ENCODE assay signal across 8 cellular contexts in the genomic region with DNA sequence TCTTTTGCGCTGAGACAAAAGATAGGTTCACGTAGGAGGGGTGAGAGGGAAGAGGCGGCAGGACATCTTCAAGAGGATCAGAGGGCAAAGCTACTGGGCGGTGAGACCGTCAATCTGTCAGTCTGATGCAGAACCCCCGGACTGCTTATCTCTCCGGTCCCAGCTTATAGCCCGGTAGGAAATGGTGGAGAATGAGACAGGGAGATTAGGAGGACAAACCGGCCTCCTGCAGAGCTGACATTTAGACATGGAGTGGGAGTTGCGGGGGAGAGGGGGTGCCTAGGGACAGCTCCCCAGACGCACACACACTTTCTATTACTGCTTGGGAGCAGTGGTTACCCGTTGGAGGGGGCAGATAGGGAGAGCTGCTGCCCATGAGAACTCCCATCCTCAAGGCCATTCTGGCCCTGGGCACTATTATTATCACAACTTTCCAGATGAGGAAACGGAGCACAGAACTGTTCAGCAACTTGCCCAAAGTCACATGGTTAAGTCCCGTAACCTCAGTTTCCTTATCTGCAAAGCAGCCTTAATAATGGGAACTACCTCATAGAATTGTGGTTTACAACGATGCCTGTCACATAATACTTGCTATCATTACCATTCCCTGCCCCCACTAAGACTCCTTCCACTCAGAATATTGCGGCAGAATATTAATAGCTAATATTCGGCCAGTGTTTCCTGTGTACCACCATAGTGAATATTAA. TPM values are rescaled to one million over a fixed set of nuclear protein-coding genes. Genes with fewer than 3 reads are reported as not detected.
DNase-seq lines count a peak whose midpoint lies in the region; ATAC-seq and TF ChIP-seq lines count a peak whose summit lies in the region.

No MANE protein-coding gene starts in this region.

- H3K4me3 ChIP-seq in Panc1 (ENCODE audit: low read depth in 2 of 2, low read length in 2 of 2) (peak overlapping the region; percentile 62 to 76), epithelial cell of esophagus (ENCODE audit: low read length) (peak overlapping the region; percentile 64), ovary (peak overlapping the region; percentile 62)

- BruUV-seq in Panc1 (replicated peaks; lab: Mats Ljungman, UMichigan) = TSS peak; percentile 95

- intact Hi-C loops in Panc1 (cut with micrococcal nuclease; ENCODE audit: unreplicated experiment) = no loop called here
- intact Hi-C loops in ovary (cut with DNase I) = no loop called here

- WGBS in ovary, 3 donors = 48 to 50% (median 49%) methylated on average over 17 of the region's 17 CpGs

- H3K4me1 ChIP-seq in ES-I3 (ENCODE audit: insufficient read depth, low read length) (no peaks in the 10 kb centered on the region; the same call in 1 of the 2 replicates), Panc1 (ENCODE audit: control insufficient read depth, insufficient read depth, low read length) (0 out of 2 replicates have a peak, but pooled peaks cover 3% of the 10 kb centered on the region), ovary (ENCODE audit: insufficient read depth) (peaks cover 2% of the 10 kb centered on the region)

- H3K36me3 ChIP-seq in ES-I3 (ENCODE audit: insufficient read depth, low read length) = no peaks in the 10 kb centered on the region; the same call in 1 of the 2 replicates
- H3K36me3 ChIP-seq in Panc1 (ENCODE audit: control insufficient read depth, insufficient read depth, low read length) = peaks cover 3% of the 10 kb centered on the region; the same call in 1 of the 2 replicates
- H3K36me3 ChIP-seq in ovary = no peaks in the 10 kb centered on the region

- no peak for TF ChIP-seq EP300 in ovary (IDR thresholded peaks at IDR 0.05)

- TF ChIP-seq POLR2A in ovary (IDR thresholded peaks at IDR 0.05) = no peak

- CTCF ChIA-PET in Panc1 (lab: Charles Lee) = no interaction called here

- TF ChIP-seq CTCF in Panc1 (IDR thresholded peaks at IDR 0.05) (no peak), epithelial cell of esophagus (IDR thresholded peaks at IDR 0.05; ENCODE audit: insufficient read depth, low read depth, low read length, missing control alignments) (no peak), ovary (IDR thresholded peaks at IDR 0.05) (peak in 1 of 3 donors; percentile 20)

- peak overlapping the region; percentile 95 for H3K27ac ChIP-seq in Panc1 (ENCODE audit: low read length)
- peak overlapping the region; percentile 82 to 93 for H3K27ac ChIP-seq in ovary

- H3K27me3 ChIP-seq in Panc1 (ENCODE audit: control insufficient read depth, insufficient read depth, low read length) (no peaks in the 10 kb centered on the region), ovary (no peaks in the 10 kb centered on the region)

- POLR2A ChIA-PET in Panc1 (lab: Charles Lee) = interaction anchor here (0.6 kb wide), 1 partner anchor 11 kb away, joined by 5 read pairs; no protein-coding TSS in a partner anchor

- in situ Hi-C loops in Panc1 (cut with HindIII; ENCODE audit: low pct_unique_long_range_greater_than_20kb, low sequenced_read_pairs) = no loop called here

- peak overlapping the region; percentile 94 for H3K9ac ChIP-seq in ES-I3 (ENCODE audit: low read depth, low read length)

- ATAC-seq in Panc1 (no peak), GM18519 (IDR thresholded peaks at IDR 0.05; ENCODE audit: low FRiP score, unreplicated experiment) (no peak)

- no peak for DNase-seq in Panc1 (ENCODE audit: low read depth, low spot score)
- DNase-seq in epithelial cell of esophagus (ENCODE audit: low read depth) = no peak
- peak in 1 of 5 donors; percentile 30 for DNase-seq in ovary
- no peak for DNase-seq in DMS153 (lab: John Stamatoyannopoulos, UW)
- no peak for DNase-seq in HuH-7.5 (ENCODE audit: low spot score)
- DNase-seq in Ammon's horn (ENCODE audit: low spot score) = no peak

- H3K9me3 ChIP-seq in ES-I3 (ENCODE audit: control insufficient read depth, insufficient read depth, low read length) = no peaks in the 10 kb centered on the region
- no peaks in the 10 kb centered on the region for H3K9me3 ChIP-seq in Panc1 (ENCODE audit: control insufficient read depth, insufficient read depth, low read depth, low read length)
- no peaks in the 10 kb centered on the region for H3K9me3 ChIP-seq in ovary

RNA-seq across cellular contexts. Expression of a gene that starts 1.1 kb away (rescaled TPM):
- 97.1 TPM for total RNA-seq in Panc1 (2021; ENCODE audit: unreplicated experiment)
- polyA plus RNA-seq in Panc1 (2012; ENCODE audit: insufficient read length) = 81.1 TPM
- total RNA-seq in ovary = 100 to 1,000 TPM in 2 of 7 donors, 10 to 100 TPM in 5; 49.1 to 115 (median 86.1) TPM
- polyA plus RNA-seq in ovary = 10 to 100 TPM; 56.7 to 95.3 TPM

RNA-seq across cellular contexts. Expression of a gene that starts 14.3 kb away (rescaled TPM):
- total RNA-seq in Panc1 (2021; ENCODE audit: unreplicated experiment) = 0.23 TPM
- polyA plus RNA-seq in Panc1 (2012; ENCODE audit: insufficient read length) = not detected
- total RNA-seq in ovary = under 1 TPM in 1 of 7 donors, not detected in 6; 0.46 TPM
- under 1 TPM in 1 of 2 donors, not detected in 1; 0.08 TPM for polyA plus RNA-seq in ovary

RNA-seq across cellular contexts. Expression of a gene that starts 25.6 kb away (rescaled TPM):
- total RNA-seq in Panc1 (2021; ENCODE audit: unreplicated experiment) (0.23 TPM), ovary (not detected)
- polyA plus RNA-seq in Panc1 (2012; ENCODE audit: insufficient read length) = 0.36 TPM
- not detected for polyA plus RNA-seq in ovary

RNA-seq across cellular contexts. Expression of a gene that starts 34.7 kb away (rescaled TPM):
- 17.8 TPM for total RNA-seq in Panc1 (2021; ENCODE audit: unreplicated experiment)
- polyA plus RNA-seq in Panc1 (2012; ENCODE audit: insufficient read length) = 24.7 TPM
- 10 to 100 TPM in 1 of 7 donors, 1 to 10 TPM in 2, under 1 TPM in 4; 0.43 to 10.6 (median 0.84) TPM for total RNA-seq in ovary
- under 1 TPM in 1 of 2 donors, not detected in 1; 0.41 TPM for polyA plus RNA-seq in ovary

RNA-seq across cellular contexts. Expression of a gene that starts 39.2 kb away (rescaled TPM):
- total RNA-seq in Panc1 (2021; ENCODE audit: unreplicated experiment) (not detected), ovary (not detected)
- not detected for polyA plus RNA-seq in Panc1 (2012; ENCODE audit: insufficient read length)
- not detected for polyA plus RNA-seq in ovary
